7 cellular contexts compared by ENCODE assay signal in genomic region chr6:117929501-117929900, GRCh38. TPM values are rescaled to one million over a fixed set of nuclear protein-coding genes. Genes with fewer than 3 reads are reported as not detected.
"Had no signal": no experiment of that assay in that cellular context is flagged by ENCODE, and none has a peak within 500 bp of the region (broad histone marks: within the 10 kb centered on the region; RNA-seq: fewer than 3 reads in every experiment).

No MANE protein-coding gene starts in this region.

- H3K4me3 Mint-ChIP-seq: GM23338, H9 had no signal

- H3K27ac Mint-ChIP-seq: GM23338, H9 had no signal

- H3K27ac ChIP-seq: KMS-11 had no signal

- DNase-seq: H9, HCEC 1CT, IMR-90, KBM-7 had no signal

- H3K4me3 ChIP-seq: GM23338 had no signal

- H3K4me2 ChIP-seq: GM23338, KMS-11 had no signal

- ATAC-seq: GM23338 had no signal

- H2AFZ ChIP-seq: GM23338 had no signal

- H3K9ac ChIP-seq: KMS-11 had no signal

RNA-seq across cellular contexts. Expression of gene SLC35F1, which starts 22.4 kb away (rescaled TPM):
- total RNA-seq: HT-29, IMR-90 had no signal
